ENCODE assay signal across 22 cellular contexts in the genomic region with DNA sequence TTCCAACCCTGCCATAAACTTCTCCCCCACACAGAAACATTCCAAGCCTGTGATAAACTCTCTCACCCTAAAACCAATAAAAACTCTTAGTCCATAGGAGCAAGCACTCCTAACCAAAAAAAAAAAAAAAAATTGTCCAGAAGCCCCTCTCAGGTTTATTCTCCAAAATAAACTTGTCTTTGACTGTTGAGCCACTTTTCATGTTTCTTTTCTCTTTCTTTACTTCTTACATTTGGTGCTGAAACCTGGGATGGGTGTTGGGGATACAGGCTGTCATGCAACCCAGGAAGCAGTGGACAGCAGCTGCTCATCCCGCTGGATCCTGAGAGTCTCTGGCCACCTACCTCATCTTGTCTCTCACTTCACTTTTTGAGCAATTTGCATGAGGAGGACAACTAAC. TPM values are rescaled to one million over a fixed set of nuclear protein-coding genes. Genes with fewer than 3 reads are reported as not detected.
DNase-seq lines count a peak whose midpoint lies in the region; ATAC-seq, FAIRE-seq and TF ChIP-seq lines count a peak whose summit lies in the region.
"Had no signal": no experiment of that assay in that cellular context is flagged by ENCODE, and none has a peak within 500 bp of the region (broad histone marks: within the 10 kb centered on the region; RNA-seq: fewer than 3 reads in every experiment).

No MANE protein-coding gene starts in this region.

- intact Hi-C loops in K562 (cut with micrococcal nuclease) = no loop called here
- intact Hi-C loops in CD4-positive, alpha-beta memory T cell (cut with micrococcal nuclease) = no loop called here

- H3K4me3 Mint-ChIP-seq in IgD-negative memory B cell = no peak overlapping the region
- H3K4me3 Mint-ChIP-seq in CD4-positive, alpha-beta memory T cell = no peak overlapping the region
- H3K4me3 Mint-ChIP-seq: H9 had no signal

- H3K9me1 ChIP-seq in K562 (ENCODE audit: control insufficient read depth, insufficient read depth, low read length) = no peaks in the 10 kb centered on the region

- no peak for FAIRE-seq in GM12891 (lab: Jason Lieb, UNC)
- FAIRE-seq in K562 (lab: Jason Lieb, UNC) = no peak
- FAIRE-seq: A204.1, GM19239, H1 had no signal

- no peak for TF ChIP-seq POLR2A in GM12891 (IDR thresholded peaks at IDR 0.05; ENCODE audit: low read depth, low read length)
- TF ChIP-seq POLR2A in K562 (conservative IDR thresholded peaks at IDR 0.05) = no peak

- no TSS peak for BruUV-seq in K562 (replicated peaks; lab: Mats Ljungman, UMichigan)

- in situ Hi-C loops in K562 (cut with MboI) = no loop called here

- H3K9ac ChIP-seq in K562 (ENCODE audit: insufficient read depth in 1 of 2, low read depth in 2 of 2, low read length in 2 of 2) = no peak overlapping the region

- POLR2A ChIA-PET in K562 (lab: Yijun Ruan, JAX) = no interaction called here
- POLR2A ChIA-PET in CD4-positive, alpha-beta memory T cell (lab: Charles Lee; ENCODE audit: partially characterized antibody) = no interaction called here

- no peak for TF ChIP-seq EP300 in K562 (IDR thresholded peaks at IDR 0.05; ENCODE audit: low read length)

- TF ChIP-seq RAD21 in K562 (CRISPR knock-in tag; conservative IDR thresholded peaks at IDR 0.05 in 1 of 2, IDR thresholded peaks at IDR 0.05 in 1 of 2) = no peak

- CTCF ChIA-PET in K562 (lab: Yijun Ruan, JAX; ENCODE audit: low intra/inter-chr PET ratio) = no interaction called here
- CTCF ChIA-PET in CD4-positive, alpha-beta memory T cell (lab: Charles Lee; ENCODE audit: partially characterized antibody) = no interaction called here

- peak overlapping the region in 2 of 3 donors; percentile 33 to 53 for H3K27ac Mint-ChIP-seq in IgD-negative memory B cell
- H3K27ac Mint-ChIP-seq in CD4-positive, alpha-beta memory T cell = peak overlapping the region in 2 of 7 donors; percentile 24 to 39
- H3K27ac Mint-ChIP-seq: CD4-positive, CD25-positive, alpha-beta regulatory T cell; H9 had no signal

- H3K4me3 ChIP-seq in K562 = no peak overlapping the region
- H3K4me3 ChIP-seq in CD4-positive, alpha-beta memory T cell (ENCODE audit: low read length in 2 of 2) = no peak overlapping the region

- H2AFZ ChIP-seq in K562 (ENCODE audit: low read depth, low read length) = no peak overlapping the region

- H3K36me3 ChIP-seq in K562 (ENCODE audit: control insufficient read depth, insufficient read depth, low read length) = no peaks in the 10 kb centered on the region
- H3K36me3 ChIP-seq in CD4-positive, alpha-beta memory T cell (ENCODE audit: insufficient read depth, low read length) = no peaks in the 10 kb centered on the region
- H3K36me3 ChIP-seq: BE2C had no signal

- H3K27ac ChIP-seq in K562 (ENCODE audit: extremely low read depth, low read depth, low read length) = no peak overlapping the region
- H3K27ac ChIP-seq in CD4-positive, alpha-beta memory T cell (ENCODE audit: low read depth, low read length) = no peak overlapping the region
- H3K27ac ChIP-seq: HL-60 had no signal

- peaks cover 7% of the 10 kb centered on the region for H3K36me3 Mint-ChIP-seq in IgD-negative memory B cell
- H3K36me3 Mint-ChIP-seq in CD4-positive, alpha-beta memory T cell = peaks cover 20 to 34% of the 10 kb centered on the region in 2 donors

- peaks cover 2% of the 10 kb centered on the region for H3K9me3 ChIP-seq in K562 (replicated peaks; ENCODE audit: control insufficient read depth, insufficient read depth, low read depth, low read length)
- no peaks in the 10 kb centered on the region for H3K9me3 ChIP-seq in CD4-positive, alpha-beta memory T cell (ENCODE audit: control insufficient read depth in 1 of 2, low read length in 2 of 2)
- H3K9me3 ChIP-seq: BE2C had no signal

- no peaks in the 10 kb centered on the region for H3K27me3 Mint-ChIP-seq in IgD-negative memory B cell
- H3K27me3 Mint-ChIP-seq in CD4-positive, alpha-beta memory T cell = no peaks in the 10 kb centered on the region
- H3K27me3 Mint-ChIP-seq: CD4-positive, CD25-positive, alpha-beta regulatory T cell had no signal

- no peak for ATAC-seq in K562
- ATAC-seq in HG03520 (IDR thresholded peaks at IDR 0.05; ENCODE audit: unreplicated experiment) = no peak

- H3K4me1 ChIP-seq in K562 (replicated peaks in 1 of 2; ENCODE audit: control insufficient read depth in 2 of 2, insufficient read depth in 2 of 2, low read length in 2 of 2) = no peaks in the 10 kb centered on the region; a peak in 1 of 5 replicates
- H3K4me1 ChIP-seq in CD4-positive, alpha-beta memory T cell (ENCODE audit: insufficient read depth, low read length) = no peaks in the 10 kb centered on the region

- TF ChIP-seq CTCF in K562 (IDR thresholded peaks at IDR 0.05 in 2 of 3, conservative IDR thresholded peaks at IDR 0.05 in 1 of 3; ENCODE audit: insufficient read depth in 2 of 3, low read depth in 1 of 3, low read length in 3 of 3) = no peak

- no peak for DNase-seq in GM12891 (ENCODE audit: insufficient read length, low spot score)
- DNase-seq in K562 (ENCODE audit: extremely low read depth in 1 of 4, low spot score in 3 of 4) = no peak
- DNase-seq in kidney tubule cell (ENCODE audit: low spot score) = peak; percentile 2
- no peak for DNase-seq in stimulated activated CD4-positive, alpha-beta T cell treated with anti-CD3 and anti-CD28 coated beads, Interleukin-12 subunit alpha, Interleukin-12 subunit beta, amount 100 ng/mL, for 4 hours
- DNase-seq in pons (ENCODE audit: low spot score) = no peak
- DNase-seq in CD4-positive, alpha-beta memory T cell = no peak
- DNase-seq: ACHN; BE2C; C1 segment of cervical spinal cord; CD4-positive, CD25-positive, alpha-beta regulatory T cell; DMS153; DMS79; GF-D8; H9; IMR-90; KG1 had no signal

- H4K20me1 ChIP-seq in K562 (replicated peaks; ENCODE audit: control insufficient read depth, insufficient read depth, low read length) = no peaks in the 10 kb centered on the region

- H3K9me3 Mint-ChIP-seq in IgD-negative memory B cell = peaks cover 0 to 5% (median 3%) of the 10 kb centered on the region in 3 donors
- peaks cover 0 to 3% (median under 1%) of the 10 kb centered on the region in 8 donors for H3K9me3 Mint-ChIP-seq in CD4-positive, alpha-beta memory T cell

- H3K4me1 Mint-ChIP-seq in IgD-negative memory B cell = peaks cover 3 to 12% (median 4%) of the 10 kb centered on the region in 3 donors
- H3K4me1 Mint-ChIP-seq in CD4-positive, alpha-beta memory T cell = peaks cover 10 to 17% (median 13%) of the 10 kb centered on the region in 4 donors
- H3K4me1 Mint-ChIP-seq: H9 had no signal

- no peak overlapping the region for H3K4me2 ChIP-seq in K562 (ENCODE audit: insufficient read depth, low read length)

- no peaks in the 10 kb centered on the region for H3K79me2 ChIP-seq in K562 (ENCODE audit: control insufficient read depth, insufficient read depth, low read length)

- WGBS in K562 (ENCODE audit: insufficient coverage, low coverage, missing lambda C conversion rate) = 0% methylated on average over 1 of the region's 1 CpG

- H3K27me3 ChIP-seq in K562 (ENCODE audit: control insufficient read depth in 2 of 2, insufficient read depth in 2 of 2, low read length in 2 of 2) = no peaks in the 10 kb centered on the region
- no peaks in the 10 kb centered on the region for H3K27me3 ChIP-seq in CD4-positive, alpha-beta memory T cell (ENCODE audit: insufficient read depth, low read length)
- H3K27me3 ChIP-seq: BE2C had no signal

TF ChIP-seq in GM12891, 5 proteins besides CTCF, POLR2A, EP300 and RAD21:
- TF ChIP-seq POLR2AphosphoS5 (IDR thresholded peaks at IDR 0.05; ENCODE audit: low read depth, low read length) (no peak), POU2F2 (IDR thresholded peaks at IDR 0.05; ENCODE audit: low read depth, low read length) (no peak), TAF1 (IDR thresholded peaks at IDR 0.05; ENCODE audit: low read depth, low read length) (no peak), SPI1 (IDR thresholded peaks at IDR 0.05; ENCODE audit: low read depth, low read length) (peak; percentile 12; the same call in 1 of the 2 replicates)
TF ChIP-seq in GM12891: peak in this region for 1.

TF ChIP-seq in K562, 482 proteins besides CTCF, POLR2A, EP300 and RAD21:
- TF ChIP-seq HLTF (IDR thresholded peaks at IDR 0.05) (peak; percentile 88), CHD1 (IDR thresholded peaks at IDR 0.05; ENCODE audit: low read length) (no peak)

RNA-seq across cellular contexts. Expression of a gene that starts 2.0 kb away (rescaled TPM):
- polyA plus RNA-seq in GM12891 (2012; ENCODE audit: low read depth, missing spikeins) = 0.03 TPM
- not detected for polyA plus RNA-seq in IgD-negative memory B cell
- total RNA-seq in K562 (2011; cell fraction: chromatin; rRNA removed; ENCODE audit: low replicate concordance) = 1.4 and 3.6 TPM in 2 replicates
- total RNA-seq in K562 (2011; cell fraction: nucleolus; rRNA removed) = 0.50 and 1.1 TPM in 2 replicates
- 1.8 and 2.1 TPM in 2 replicates for total RNA-seq in K562 (2011; cell fraction: nucleoplasm; rRNA removed)
- 0.05 TPM in 1 of 2 replicates, not detected in the other for total RNA-seq in K562 (2014; rRNA removed)
- total RNA-seq in K562 (2014; rRNA removed; fragmentation: Illumina TruSeq; extraction: Trizol) = 0.13 and 0.15 TPM in 2 replicates
- not detected in 2 replicates for total RNA-seq in K562 (2015; rRNA removed; fragmentation: Illumina TruSeq; extraction: Trizol)
- not detected in 2 replicates for total RNA-seq in K562 (2021)
- polyA plus RNA-seq in K562 (2011; rRNA removed) = 0.03 and 0.04 TPM in 2 replicates
- not detected in 2 replicates for polyA plus RNA-seq in K562 (2011; cell fraction: cytosol; rRNA removed)
- 0.13 and 0.27 TPM in 2 replicates for polyA plus RNA-seq in K562 (2011; cell fraction: nucleus; rRNA removed)
- polyA plus RNA-seq in K562 (2012) = not detected in 2 replicates
- not detected in 2 replicates for polyA plus RNA-seq in K562 (2014; fragmentation: Illumina TruSeq; extraction: Trizol)
- under 1 TPM in 1 of 2 experiments, not detected in 1; 0.03 TPM for polyA plus RNA-seq in K562 (2014; fragmentation: Nextera tagmentation; extraction: Ambion mirVana)
- not detected in 2 replicates for polyA plus RNA-seq in K562 (2014; rRNA removed)
- polyA minus RNA-seq in K562 (2011; rRNA and poly(A)+ RNA removed) = 0.49 and 1.1 TPM in 2 replicates
- not detected in 2 replicates for polyA minus RNA-seq in K562 (2011; cell fraction: cytosol; rRNA and poly(A)+ RNA removed)
- polyA minus RNA-seq in K562 (2011; cell fraction: nucleus; rRNA and poly(A)+ RNA removed) = 0.67 and 1.2 TPM in 2 replicates
- total RNA-seq in CD4-positive, alpha-beta memory T cell = 1 to 10 TPM; 1.6 to 1.7 TPM
- not detected for polyA plus RNA-seq in CD4-positive, alpha-beta memory T cell
- polyA plus RNA-seq: CD4-positive, CD25-positive, alpha-beta regulatory T cell had no signal
